Comparison of ENCODE assay signal across 9 cellular contexts in genomic region chr12:123050331-123050809, GRCh38.
DNase-seq lines count a peak whose midpoint lies in the region; ATAC-seq and TF ChIP-seq lines count a peak whose summit lies in the region.
"Had no signal": no experiment of that assay in that cellular context is flagged by ENCODE, and none has a peak within 500 bp of the region (broad histone marks: within the 10 kb centered on the region; RNA-seq: fewer than 3 reads in every experiment).

No MANE protein-coding gene starts in this region.

- peak; percentile 45 for ATAC-seq in body of pancreas
- peak; percentile 36 to 62 for ATAC-seq in stimulated activated naive B cell treated with anti-CD40 and anti-IgM and Interleukin-4, amounts not matched to agents 10 μg/mL and 1 μg/mL and 100 μg/mL, for 72 hours (replicated peaks)
- no peak for ATAC-seq in HG02571 (IDR thresholded peaks at IDR 0.05; ENCODE audit: unreplicated experiment)
- ATAC-seq: HCT116 had no signal

- H3K27me3 Mint-ChIP-seq in stimulated activated naive B cell treated with anti-CD40 and anti-IgM and Interleukin-4, amounts not matched to agents 10 μg/mL and 1 μg/mL and 100 μg/mL, for 72 hours = no peaks in the 10 kb centered on the region
- H3K27me3 Mint-ChIP-seq in activated CD4-positive, alpha-beta T cell treated with anti-CD3 and anti-CD28 coated beads, Interleukin-2, amount 10 ng/mL, durations not matched to agents 7 days and 5 days = no peaks in the 10 kb centered on the region

- intact Hi-C loops in body of pancreas (cut with DNase I) = no loop called here

- TF ChIP-seq CTCF in body of pancreas (IDR thresholded peaks at IDR 0.05) = no peak

- H3K27me3 ChIP-seq in MG63 (no peaks in the 10 kb centered on the region), body of pancreas (no peaks in the 10 kb centered on the region)

- no peaks in the 10 kb centered on the region for H3K4me1 ChIP-seq in body of pancreas

- no peaks in the 10 kb centered on the region for H3K9me3 ChIP-seq in MG63
- H3K9me3 ChIP-seq in body of pancreas = no peaks in the 10 kb centered on the region

- H3K4me3 ChIP-seq in MG63 = no peak overlapping the region
- no peak overlapping the region for H3K4me3 ChIP-seq in body of pancreas

- peaks cover 8 to 26% of the 10 kb centered on the region in 2 donors for H3K4me1 Mint-ChIP-seq in stimulated activated naive B cell treated with anti-CD40 and anti-IgM and Interleukin-4, amounts not matched to agents 10 μg/mL and 1 μg/mL and 100 μg/mL, for 72 hours
- peaks cover 16% of the 10 kb centered on the region for H3K4me1 Mint-ChIP-seq in activated CD4-positive, alpha-beta T cell treated with anti-CD3 and anti-CD28 coated beads, Interleukin-2, amount 10 ng/mL, durations not matched to agents 7 days and 5 days

- CTCF ChIA-PET in activated CD4-positive, alpha-beta T cell treated with anti-CD3 and anti-CD28 coated beads, Interleukin-2, amount 10 ng/mL, durations not matched to agents 7 days and 5 days (lab: Charles Lee) = interaction anchor here (1.4 to 2.3 kb wide), 2 partner anchors 10 to 74 kb away, joined by 3 to 13 read pairs; no protein-coding TSS in a partner anchor

- H3K4me3 Mint-ChIP-seq in stimulated activated naive B cell treated with anti-CD40 and anti-IgM and Interleukin-4, amounts not matched to agents 10 μg/mL and 1 μg/mL and 100 μg/mL, for 72 hours = no peak overlapping the region
- no peak overlapping the region for H3K4me3 Mint-ChIP-seq in activated CD4-positive, alpha-beta T cell treated with anti-CD3 and anti-CD28 coated beads, Interleukin-2, amount 10 ng/mL, durations not matched to agents 7 days and 5 days

- TF ChIP-seq POLR2A in body of pancreas (IDR thresholded peaks at IDR 0.05) = no peak

- 60 to 86% methylated on average over 3 to 5 of the region's 5 CpGs for WGBS in body of pancreas, 2 donors

- no peaks in the 10 kb centered on the region for H3K36me3 ChIP-seq in MG63
- no peaks in the 10 kb centered on the region for H3K36me3 ChIP-seq in body of pancreas (replicated peaks in 1 of 2; ENCODE audit: insufficient read depth in 1 of 2, low read depth in 2 of 2)

- DNase-seq in MG63 = peak; percentile 61
- no peak for DNase-seq in body of pancreas
- peak; percentile 70 for DNase-seq in hepatic stellate cell (ENCODE audit: low spot score)
- no peak for DNase-seq in stimulated activated naive B cell treated with anti-CD40 and anti-IgM and Interleukin-4, amounts not matched to agents 10 μg/mL and 1 μg/mL and 100 μg/mL, for 72 hours
- no peak for DNase-seq in stimulated activated CD8-positive, alpha-beta memory T cell treated with anti-CD3 and anti-CD28 coated beads, Interleukin-4, amount 100 ng/mL, for 48 hours
- DNase-seq in activated CD4-positive, alpha-beta T cell treated with anti-CD3 and anti-CD28 coated beads, Interleukin-2, amount 10 ng/mL, durations not matched to agents 7 days and 5 days = no peak
- DNase-seq: SHP77 had no signal

- peak overlapping the region; percentile 79 for H3K27ac Mint-ChIP-seq in stimulated activated naive B cell treated with anti-CD40 and anti-IgM and Interleukin-4, amounts not matched to agents 10 μg/mL and 1 μg/mL and 100 μg/mL, for 72 hours
- no peak overlapping the region for H3K27ac Mint-ChIP-seq in activated CD4-positive, alpha-beta T cell treated with anti-CD3 and anti-CD28 coated beads, Interleukin-2, amount 10 ng/mL, durations not matched to agents 7 days and 5 days

- POLR2A ChIA-PET in activated CD4-positive, alpha-beta T cell treated with anti-CD3 and anti-CD28 coated beads, Interleukin-2, amount 10 ng/mL, durations not matched to agents 7 days and 5 days (lab: Charles Lee) = no interaction called here

- no peak overlapping the region for H3K27ac ChIP-seq in body of pancreas

- H3K9me3 Mint-ChIP-seq in stimulated activated naive B cell treated with anti-CD40 and anti-IgM and Interleukin-4, amounts not matched to agents 10 μg/mL and 1 μg/mL and 100 μg/mL, for 72 hours = no peaks in the 10 kb centered on the region
- no peaks in the 10 kb centered on the region for H3K9me3 Mint-ChIP-seq in activated CD4-positive, alpha-beta T cell treated with anti-CD3 and anti-CD28 coated beads, Interleukin-2, amount 10 ng/mL, durations not matched to agents 7 days and 5 days

- H3K36me3 Mint-ChIP-seq in stimulated activated naive B cell treated with anti-CD40 and anti-IgM and Interleukin-4, amounts not matched to agents 10 μg/mL and 1 μg/mL and 100 μg/mL, for 72 hours = no peaks in the 10 kb centered on the region
- H3K36me3 Mint-ChIP-seq in activated CD4-positive, alpha-beta T cell treated with anti-CD3 and anti-CD28 coated beads, Interleukin-2, amount 10 ng/mL, durations not matched to agents 7 days and 5 days (ENCODE audit: low read depth) = no peaks in the 10 kb centered on the region

Comparison
In these comparisons a context has a peak if more than half of its experiments do, and no peak if none do; other contexts are left out.
1. DNase-seq: peak in MG63 (single experiment) and hepatic stellate cell (single experiment); none in body of pancreas (0 of 4), stimulated activated naive B cell treated with anti-CD40 and anti-IgM and Interleukin-4, amounts not matched to agents 10 μg/mL and 1 μg/mL and 100 μg/mL, for 72 hours (single experiment), stimulated activated CD8-positive, alpha-beta memory T cell treated with anti-CD3 and anti-CD28 coated beads, Interleukin-4, amount 100 ng/mL, for 48 hours (single experiment) and activated CD4-positive, alpha-beta T cell treated with anti-CD3 and anti-CD28 coated beads, Interleukin-2, amount 10 ng/mL, durations not matched to agents 7 days and 5 days (single experiment).